27 cellular contexts compared by ENCODE assay signal in the genomic region with DNA sequence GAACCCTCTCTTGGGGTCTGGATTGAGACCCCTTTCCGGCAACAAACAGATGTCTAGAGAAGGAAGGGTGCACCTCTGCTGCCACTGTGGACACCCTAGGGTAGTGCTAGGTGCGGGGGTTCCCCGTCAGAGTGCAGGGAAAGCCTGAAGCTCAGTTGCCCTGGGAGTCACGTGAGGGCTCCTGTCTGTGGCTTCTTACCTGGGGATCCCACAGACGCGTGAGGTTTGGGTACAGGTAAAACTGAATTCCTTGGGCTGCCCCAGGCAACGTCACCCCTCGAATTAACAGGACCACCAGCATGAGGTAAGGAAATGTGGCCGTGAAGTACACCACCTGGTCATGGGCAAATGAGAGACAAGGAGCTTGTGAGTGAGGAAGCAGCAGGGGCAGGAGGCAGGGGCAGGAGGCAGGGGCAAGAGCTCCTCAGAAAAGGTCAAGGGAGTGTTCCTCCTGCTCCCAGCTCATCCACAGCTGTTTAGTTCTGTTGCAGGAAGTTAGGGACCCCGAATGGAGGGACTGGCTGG. TPM values are rescaled to one million over a fixed set of nuclear protein-coding genes. Genes with fewer than 3 reads are reported as not detected.
"Had no signal": no experiment of that assay in that cellular context is flagged by ENCODE, and none has a peak within 500 bp of the region (broad histone marks: within the 10 kb centered on the region; RNA-seq: fewer than 3 reads in every experiment).

No MANE protein-coding gene starts in this region.

- H3K4me1 Mint-ChIP-seq: activated B cell treated with CpG ODN at 0.5 μM for 24 hours; activated CD4-positive, alpha-beta memory T cell treated with anti-CD3 and anti-CD28 coated beads, Interleukin-2, amount 10 ng/mL, durations not matched to agents 7 days and 5 days; activated CD8-positive, alpha-beta memory T cell treated with anti-CD3 and anti-CD28 coated beads, Interleukin-2, amount 10 ng/mL, durations not matched to agents 7 days and 5 days; activated naive CD8-positive, alpha-beta T cell treated with anti-CD3 and anti-CD28 coated beads for 36 hours; central memory CD8-positive, alpha-beta T cell; mesothelial cell of epicardium had no signal

- H3K9me3 ChIP-seq: prostate gland, thyroid gland had no signal

- DNase-seq: activated B cell treated with CpG ODN at 0.5 μM for 24 hours; activated CD4-positive, alpha-beta memory T cell treated with anti-CD3 and anti-CD28 coated beads, Interleukin-2, amount 10 ng/mL, durations not matched to agents 7 days and 5 days; activated CD4-positive, alpha-beta T cell treated with anti-CD3 and anti-CD28 coated beads for 48 hours; activated CD8-positive, alpha-beta memory T cell treated with anti-CD3 and anti-CD28 coated beads, Interleukin-2, amount 10 ng/mL, durations not matched to agents 7 days and 5 days; activated naive CD8-positive, alpha-beta T cell treated with anti-CD3 and anti-CD28 coated beads for 36 hours; dorsolateral prefrontal cortex; left lung; naive thymus-derived CD8-positive, alpha-beta T cell; spleen; stimulated activated CD4-positive, alpha-beta T cell treated with anti-CD3 and anti-CD28 coated beads, Interleukin-4, amount 100 ng/mL, for 1 hour; stimulated activated naive CD4-positive, alpha-beta T cell treated with Interleukin-2 at 50 U/mL for 16 hours; thyroid gland had no signal

- H3K4me1 ChIP-seq: breast epithelium, heart left ventricle, left lung, prostate gland, spleen had no signal

- H3K4me3 ChIP-seq: breast epithelium, dorsolateral prefrontal cortex, heart left ventricle, left lung, lung, neural progenitor cell, prostate gland, spleen, thyroid gland had no signal

- H3K4me3 Mint-ChIP-seq: activated B cell treated with CpG ODN at 0.5 μM for 24 hours; activated CD4-positive, alpha-beta memory T cell treated with anti-CD3 and anti-CD28 coated beads, Interleukin-2, amount 10 ng/mL, durations not matched to agents 7 days and 5 days; activated CD8-positive, alpha-beta memory T cell treated with anti-CD3 and anti-CD28 coated beads, Interleukin-2, amount 10 ng/mL, durations not matched to agents 7 days and 5 days; activated naive CD8-positive, alpha-beta T cell treated with anti-CD3 and anti-CD28 coated beads for 36 hours; activated T-helper 1 cell treated with anti-CD3 and anti-CD28 coated beads, Interleukin-12 subunit alpha, Interleukin-12 subunit beta, Interleukin-2, Interleukin-4 antibody, amounts not matched to agents 30 ng/mL and 10 ng/mL and 1 ng/mL, durations not matched to agents 14 hours and 24 hours and 36 hours; central memory CD8-positive, alpha-beta T cell; mesothelial cell of epicardium; naive thymus-derived CD8-positive, alpha-beta T cell; neural progenitor cell; T-helper 1 cell treated with Interleukin-12 subunit alpha and Interleukin-12 subunit beta and Interleukin-4 antibody, amounts not matched to agents 30 μg/mL and 1 μg/mL, for 36 hours had no signal

- H3K9ac ChIP-seq: neural progenitor cell had no signal

- H3K27me3 Mint-ChIP-seq: activated naive CD8-positive, alpha-beta T cell treated with anti-CD3 and anti-CD28 coated beads for 36 hours had no signal

- FAIRE-seq: colon, urothelium cell line had no signal

- H3K36me3 Mint-ChIP-seq: mesothelial cell of epicardium had no signal

- H3K27ac Mint-ChIP-seq: activated B cell treated with CpG ODN at 0.5 μM for 24 hours; activated CD4-positive, alpha-beta memory T cell treated with anti-CD3 and anti-CD28 coated beads, Interleukin-2, amount 10 ng/mL, durations not matched to agents 7 days and 5 days; activated CD8-positive, alpha-beta memory T cell treated with anti-CD3 and anti-CD28 coated beads, Interleukin-2, amount 10 ng/mL, durations not matched to agents 7 days and 5 days; activated naive CD8-positive, alpha-beta T cell treated with anti-CD3 and anti-CD28 coated beads for 36 hours; activated T-helper 1 cell treated with anti-CD3 and anti-CD28 coated beads, Interleukin-12 subunit alpha, Interleukin-12 subunit beta, Interleukin-2, Interleukin-4 antibody, amounts not matched to agents 30 ng/mL and 10 ng/mL and 1 ng/mL, durations not matched to agents 14 hours and 24 hours and 36 hours; mesothelial cell of epicardium; naive thymus-derived CD8-positive, alpha-beta T cell; neural progenitor cell; T-helper 1 cell treated with Interleukin-12 subunit alpha and Interleukin-12 subunit beta and Interleukin-4 antibody, amounts not matched to agents 30 μg/mL and 1 μg/mL, for 36 hours had no signal

- H3K36me3 ChIP-seq: breast epithelium, heart left ventricle, left lung, neural progenitor cell, prostate gland, spleen, thyroid gland had no signal

- ATAC-seq: activated CD8-positive, alpha-beta memory T cell treated with anti-CD3 and anti-CD28 coated beads, Interleukin-2, amount 10 ng/mL, durations not matched to agents 7 days and 5 days; heart left ventricle; left lung; naive thymus-derived CD8-positive, alpha-beta T cell had no signal

- H3K27me3 ChIP-seq: breast epithelium, dorsolateral prefrontal cortex, heart left ventricle, neural progenitor cell, thyroid gland had no signal

- H3K27ac ChIP-seq: breast epithelium, dorsolateral prefrontal cortex, epithelial cell of prostate, heart left ventricle, left lung, neural progenitor cell, prostate gland, spleen, thyroid gland had no signal

RNA-seq across cellular contexts. Expression of gene SLC6A12, which starts 21.0 kb away (rescaled TPM):
- total RNA-seq: activated B cell treated with CpG ODN at 0.5 μM for 24 hours; activated CD4-positive, alpha-beta memory T cell treated with anti-CD3 and anti-CD28 coated beads, Interleukin-2, amount 10 ng/mL, durations not matched to agents 7 days and 5 days; activated naive CD8-positive, alpha-beta T cell treated with anti-CD3 and anti-CD28 coated beads for 36 hours; activated T-helper 1 cell treated with anti-CD3 and anti-CD28 coated beads, Interleukin-12 subunit alpha, Interleukin-12 subunit beta, Interleukin-2, Interleukin-4 antibody, amounts not matched to agents 30 ng/mL and 10 ng/mL and 1 ng/mL, durations not matched to agents 14 hours and 24 hours and 36 hours; fibroblast of villous mesenchyme; kidney epithelial cell; osteoblast had no signal
- polyA plus RNA-seq: naive thymus-derived CD8-positive, alpha-beta T cell had no signal

RNA-seq across cellular contexts. Expression of gene SLC6A13, which starts 27.7 kb away (rescaled TPM):
- total RNA-seq: activated CD4-positive, alpha-beta memory T cell treated with anti-CD3 and anti-CD28 coated beads, Interleukin-2, amount 10 ng/mL, durations not matched to agents 7 days and 5 days; fibroblast of villous mesenchyme; kidney epithelial cell; osteoblast had no signal
